Comparison of ENCODE assay signal across 8 cellular contexts in genomic region chr7:80392229-80393169, GRCh38.
A peak's percentile ranks its signal among the peaks of the same experiment; 100 is the strongest.
DNase-seq lines count a peak whose midpoint lies in the region; ATAC-seq, FAIRE-seq and TF ChIP-seq lines count a peak whose summit lies in the region.

No MANE protein-coding gene starts in this region.

- in situ Hi-C loops in GM13977 (cut with MboI; ENCODE audit: low pct_unique_long_range_greater_than_20kb, low sequenced_read_pairs, unreplicated experiment): loop anchor here (25.0 kb wide), 1 partner anchor 330 kb away; no protein-coding TSS in a partner anchor

- no peaks in the 10 kb centered on the region for H3K9me3 ChIP-seq in tibial artery

- H3K27ac ChIP-seq in 22Rv1 (no peak overlapping the region), tibial artery (no peak overlapping the region)

- H3K36me3 ChIP-seq in tibial artery: no peaks in the 10 kb centered on the region

- no peak for FAIRE-seq in GM19239 (lab: Jason Lieb, UNC)

- H3K4me1 ChIP-seq in tibial artery: no peaks in the 10 kb centered on the region

- no peak for ATAC-seq in HG02610 (IDR thresholded peaks at IDR 0.05; ENCODE audit: unreplicated experiment)

- TF ChIP-seq CTCF in 22Rv1 (IDR thresholded peaks at IDR 0.05): peak; percentile 76
- TF ChIP-seq CTCF in GM13977 (IDR thresholded peaks at IDR 0.05; ENCODE audit: extremely low read depth, insufficient read depth, missing control alignments): peak; percentile 16
- TF ChIP-seq CTCF in foreskin fibroblast (IDR thresholded peaks at IDR 0.05; ENCODE audit: low read depth, low read length): peak; percentile 24
- peak; percentile 58 to 68 for TF ChIP-seq CTCF in tibial artery (IDR thresholded peaks at IDR 0.05)

- DNase-seq in GM13977 (ENCODE audit: low spot score): no peak
- peak; percentile 45 for DNase-seq in RKO (ENCODE audit: low spot score)
- DNase-seq in foreskin fibroblast: peak in 1 of 2 donors; percentile 60
- no peak for DNase-seq in tibial artery
- no peak for DNase-seq in effector CD4-positive, alpha-beta T cell
- no peak for DNase-seq in GM19239 (ENCODE audit: insufficient read length, low spot score)

- no peaks in the 10 kb centered on the region for H3K27me3 ChIP-seq in tibial artery

- intact Hi-C loops in tibial artery (cut with DNase I; ENCODE audit: low total_unique reads): loop anchor here (10.0 kb wide), 1 partner anchor 328 kb away; no protein-coding TSS in a partner anchor

- H3K4me3 ChIP-seq in foreskin fibroblast (ENCODE audit: low read depth in 1 of 2, low read length in 2 of 2) (no peak overlapping the region), tibial artery (no peak overlapping the region)

Comparison
In these comparisons a context has a peak if more than half of its experiments do, and no peak if none do; other contexts are left out.
1. CTCF ChIP-seq: peak in every context shown above with its lines; median percentile 76 in 22Rv1; 63 in tibial artery; 24 in foreskin fibroblast; 16 in GM13977.